Comparison of ENCODE assay signal across 17 cellular contexts in the genomic region with DNA sequence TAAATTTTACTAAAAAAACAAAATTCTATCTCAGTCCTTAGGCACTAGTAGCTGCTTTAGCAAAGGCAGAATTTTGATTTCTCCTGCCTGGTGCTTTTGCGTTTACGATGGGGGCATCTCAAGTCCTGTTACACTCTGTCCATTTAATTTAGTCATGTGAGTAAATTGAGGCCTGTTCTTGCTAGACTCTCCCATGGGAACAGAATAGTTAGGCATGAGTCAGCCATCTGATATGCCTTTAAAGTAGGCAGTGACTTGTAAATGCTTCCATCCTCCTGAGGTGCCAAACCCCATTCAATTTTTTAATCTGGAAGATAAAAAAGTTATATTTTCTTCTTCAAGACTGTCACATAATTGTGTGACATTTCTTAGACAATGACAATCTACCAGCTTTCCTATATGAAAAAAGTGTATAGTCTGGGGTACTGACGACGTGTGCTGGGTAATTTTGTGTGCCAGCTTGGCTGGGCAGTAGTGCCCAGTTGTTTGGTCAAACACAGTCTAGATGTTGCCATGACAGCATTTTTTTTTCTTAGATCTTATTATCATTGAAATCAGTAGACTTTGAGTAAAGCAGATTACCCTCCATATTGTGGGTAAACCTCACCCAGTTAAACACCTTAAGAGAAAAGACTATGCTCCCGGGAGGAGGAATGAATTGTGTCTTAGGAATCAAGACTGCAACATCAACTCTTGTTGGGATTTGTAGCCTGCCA.
A peak's percentile ranks its signal among the peaks of the same experiment; 100 is the strongest.
DNase-seq lines count a peak whose midpoint lies in the region; ATAC-seq and TF ChIP-seq lines count a peak whose summit lies in the region.
"Had no signal": no experiment of that assay in that cellular context is flagged by ENCODE, and none has a peak within 500 bp of the region (broad histone marks: within the 10 kb centered on the region; RNA-seq: fewer than 3 reads in every experiment).

No MANE protein-coding gene starts in this region.

- no peaks in the 10 kb centered on the region for H3K9me3 ChIP-seq in skeletal muscle satellite cell (replicated peaks; ENCODE audit: low read length)
- no peaks in the 10 kb centered on the region for H3K9me3 ChIP-seq in SJCRH30 (replicated peaks)
- H3K9me3 ChIP-seq: pancreas, spleen, thoracic aorta had no signal

- H3K4me2 ChIP-seq in skeletal muscle satellite cell (ENCODE audit: low read length), result no peak overlapping the region

- DNase-seq in HCEC 1CT (peak; percentile 83), amniotic stem cell (lab: John Stamatoyannopoulos, UW) (peak; percentile 20), fibroblast of pulmonary artery (ENCODE audit: low read depth) (peak; percentile 80), SJCRH30 (no peak)
- DNase-seq: activated CD4-positive, alpha-beta T cell treated with anti-CD3 and anti-CD28 coated beads for 1 hour; activated CD8-positive, alpha-beta memory T cell treated with anti-CD3 and anti-CD28 coated beads, Interleukin-2, amount 50 U/mL, for 48 hours; foreskin melanocyte; Karpas-422; left ventricle myocardium superior; NCI-H146; pancreas; Right ventricle myocardium superior; spleen had no signal

- H3K36me3 ChIP-seq in skeletal muscle satellite cell (ENCODE audit: insufficient read depth, low read length) (no peaks in the 10 kb centered on the region), SJCRH30 (no peaks in the 10 kb centered on the region)
- H3K36me3 ChIP-seq: pancreas, spleen, thoracic aorta had no signal

- H3K9ac ChIP-seq in skeletal muscle satellite cell (ENCODE audit: low read depth, low read length), result peak overlapping the region; percentile 63

- no peak for ATAC-seq in HG03520 (IDR thresholded peaks at IDR 0.05; ENCODE audit: unreplicated experiment)
- ATAC-seq in HG03108 (IDR thresholded peaks at IDR 0.05; ENCODE audit: unreplicated experiment), result no peak
- ATAC-seq: left ventricle myocardium superior, pancreas had no signal

- peaks cover 62% of the 10 kb centered on the region for H3K4me1 ChIP-seq in skeletal muscle satellite cell (ENCODE audit: control insufficient read depth, insufficient read depth, low read length)
- peaks cover 24% of the 10 kb centered on the region for H3K4me1 ChIP-seq in SJCRH30
- H3K4me1 ChIP-seq: pancreas, spleen had no signal

- H3K27ac ChIP-seq in SJCRH30, result no peak overlapping the region
- H3K27ac ChIP-seq: pancreas, spleen, thoracic aorta had no signal

- TF ChIP-seq CTCF in fibroblast of pulmonary artery (IDR thresholded peaks at IDR 0.05; ENCODE audit: low read length, missing control alignments), result no peak

- H3K4me3 ChIP-seq in fibroblast of pulmonary artery (replicated peaks; ENCODE audit: low read depth, low read length) (no peak overlapping the region), skeletal muscle satellite cell (ENCODE audit: low read length) (no peak overlapping the region), SJCRH30 (no peak overlapping the region)
- H3K4me3 ChIP-seq: pancreas, spleen, thoracic aorta had no signal

- H3K27me3 ChIP-seq in skeletal muscle satellite cell (ENCODE audit: control insufficient read depth, insufficient read depth, low read length) (no peaks in the 10 kb centered on the region), SJCRH30 (no peaks in the 10 kb centered on the region)
- H3K27me3 ChIP-seq: pancreas, spleen had no signal

Comparison
In these comparisons a context has a peak if more than half of its experiments do, and no peak if none do; other contexts are left out.
1. DNase-seq: peak in HCEC 1CT (single experiment), amniotic stem cell (single experiment) and fibroblast of pulmonary artery (single experiment); none in SJCRH30 (0 of 2).